In genomic region chr14:54565236-54566151, GRCh38 we compare ENCODE assay signal across 8 cellular contexts. TPM values are rescaled to one million over a fixed set of nuclear protein-coding genes. Genes with fewer than 3 reads are reported as not detected.
A peak's percentile ranks its signal among the peaks of the same experiment; 100 is the strongest.
DNase-seq lines count a peak whose midpoint lies in the region; ATAC-seq and TF ChIP-seq lines count a peak whose summit lies in the region.

No MANE protein-coding gene starts in this region.

- peak overlapping the region; percentile 83 for H3K4me3 ChIP-seq in kidney epithelial cell (ENCODE audit: low read depth, low read length)

- peak; percentile 52 for ATAC-seq in HG02884 (IDR thresholded peaks at IDR 0.05; ENCODE audit: unreplicated experiment)

- DNase-seq in SIG-M5 treated with dmso at 0.1 percent for 504 hours (lab: John Stamatoyannopoulos, UW; ENCODE audit: unreplicated experiment) (peak; percentile 81), SIG-M5 (lab: John Stamatoyannopoulos, UW) (no peak), NCI-H2081 treated with DMSO at 0.1 percent for 48 hours (lab: John Stamatoyannopoulos, UW) (peak; percentile 7), cerebellar cortex (ENCODE audit: low spot score) (peak; percentile 86), kidney epithelial cell (ENCODE audit: low read depth) (no peak)
- DNase-seq in activated CD4-positive, CD25-positive, alpha-beta regulatory T cell treated with anti-CD3 and anti-CD28 coated beads, Interleukin-2, amount 50 U/mL, for 72 hours: peak; percentile 76
- peak; percentile 78 for DNase-seq in stimulated activated CD4-positive, alpha-beta T cell treated with anti-CD3 and anti-CD28 coated beads, Interleukin-15, amount 100 ng/mL, for 24 hours

- no peaks in the 10 kb centered on the region for H3K36me3 ChIP-seq in kidney epithelial cell (ENCODE audit: control insufficient read depth, insufficient read depth, low read length)

- TF ChIP-seq CTCF in kidney epithelial cell (IDR thresholded peaks at IDR 0.05; ENCODE audit: insufficient read depth, low read length, poor library complexity, severe bottlenecking): peak; percentile 13

- H3K27me3 ChIP-seq in kidney epithelial cell (ENCODE audit: control insufficient read depth, insufficient read depth, low read length): no peaks in the 10 kb centered on the region

RNA-seq across cellular contexts. Expression of gene SAMD4A, which starts 1.4 kb away (rescaled TPM):
- total RNA-seq in kidney epithelial cell: 14.5 and 20.5 TPM in 2 replicates

RNA-seq across cellular contexts. Expression of gene CGRRF1, which starts 55.8 kb away (rescaled TPM):
- total RNA-seq in kidney epithelial cell: 13.4 and 15.4 TPM in 2 replicates

Comparison
In these comparisons a context has a peak if more than half of its experiments do, and no peak if none do; other contexts are left out.
1. DNase-seq: peak in SIG-M5 treated with dmso at 0.1 percent for 504 hours (single experiment), NCI-H2081 treated with DMSO at 0.1 percent for 48 hours (single experiment), activated CD4-positive, CD25-positive, alpha-beta regulatory T cell treated with anti-CD3 and anti-CD28 coated beads, Interleukin-2, amount 50 U/mL, for 72 hours (single experiment), cerebellar cortex (single experiment) and stimulated activated CD4-positive, alpha-beta T cell treated with anti-CD3 and anti-CD28 coated beads, Interleukin-15, amount 100 ng/mL, for 24 hours (single experiment); none in SIG-M5 (single experiment) and kidney epithelial cell (single experiment).